Comparison of ENCODE assay signal across 1 cellular context in the genomic region with DNA sequence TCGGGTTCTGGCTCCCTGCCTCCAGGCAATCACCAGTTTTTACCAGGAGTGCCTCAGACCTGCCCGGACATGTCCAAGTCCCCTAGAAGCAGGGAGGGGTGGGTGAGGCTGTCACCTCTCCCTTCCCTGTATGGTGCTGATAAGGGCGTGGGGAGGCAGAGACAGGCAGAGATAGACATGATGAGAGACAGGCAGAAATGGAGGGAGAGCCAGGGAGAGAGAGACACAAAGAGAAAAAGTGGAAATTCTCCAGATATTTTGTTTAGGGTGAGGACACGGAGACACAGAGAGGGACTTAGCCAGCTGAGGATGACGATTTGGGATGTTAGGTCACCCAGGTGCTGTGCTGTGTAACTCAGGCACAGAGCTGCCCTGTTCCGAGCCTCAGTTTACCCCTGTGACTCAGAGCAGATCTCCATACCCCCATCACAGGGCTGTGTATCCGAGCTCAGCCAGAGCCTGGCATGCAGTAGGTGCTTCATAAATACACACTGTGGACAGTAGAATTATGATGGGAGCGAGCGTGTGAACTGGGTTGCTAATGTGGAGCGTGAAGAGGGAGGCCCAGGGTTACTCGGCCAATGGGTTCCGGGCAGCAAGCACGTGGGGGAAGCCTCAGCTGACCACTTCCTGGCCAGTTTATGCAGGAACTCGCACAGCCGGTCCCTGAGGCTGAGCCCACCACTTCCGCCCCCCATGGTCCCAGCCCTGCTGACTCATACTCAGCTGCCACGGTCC.
TF ChIP-seq lines count a peak whose summit lies in the region.

No MANE protein-coding gene starts in this region.

TF ChIP-seq in HEK293, 187 proteins besides CTCF, POLR2A, EP300 and RAD21 (continued from another document):
- TF ChIP-seq ZNF488 (tag by site-specific recombination; IDR thresholded peaks at IDR 0.05) = no peak
- TF ChIP-seq, protein P1, sequence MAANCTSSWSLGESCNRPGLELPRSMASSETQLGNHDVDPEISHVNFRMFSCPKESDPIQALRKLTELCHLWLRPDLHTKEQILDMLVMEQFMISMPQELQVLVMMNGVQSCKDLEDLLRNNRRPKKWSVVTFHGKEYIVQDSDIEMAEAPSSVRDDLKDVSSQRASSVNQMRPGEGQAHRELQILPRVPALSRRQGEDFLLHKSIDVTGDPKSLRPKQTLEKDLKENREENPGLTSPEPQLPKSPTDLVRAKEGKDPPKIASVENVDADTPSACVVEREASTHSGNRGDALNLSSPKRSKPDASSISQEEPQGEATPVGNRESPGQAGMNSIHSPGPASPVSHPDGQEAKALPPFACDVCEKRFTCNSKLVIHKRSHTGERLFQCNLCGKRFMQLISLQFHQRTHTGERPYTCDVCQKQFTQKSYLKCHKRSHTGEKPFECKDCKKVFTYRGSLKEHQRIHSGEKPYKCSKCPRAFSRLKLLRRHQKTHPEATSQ (tag by site-specific recombination; IDR thresholded peaks at IDR 0.05) = no peak
- no peak for TF ChIP-seq OVOL3 (tag by site-specific recombination; IDR thresholded peaks at IDR 0.05)
- peak; percentile 45; the same call in 1 of the 2 replicates for TF ChIP-seq ZNF768 (tag by site-specific recombination; IDR thresholded peaks at IDR 0.05)
- TF ChIP-seq GLI4 (tag by site-specific recombination; IDR thresholded peaks at IDR 0.05) = no peak
- no peak for TF ChIP-seq ZNF169 (tag by site-specific recombination; IDR thresholded peaks at IDR 0.05)
- TF ChIP-seq ZBTB17 (tag by site-specific recombination; IDR thresholded peaks at IDR 0.05) = peak; percentile 69
- no peak for TF ChIP-seq ZNF544 (tag by site-specific recombination; IDR thresholded peaks at IDR 0.05)
- TF ChIP-seq ZNF211 (tag by site-specific recombination; IDR thresholded peaks at IDR 0.05; ENCODE audit: low read depth) = no peak
- TF ChIP-seq, protein P2, sequence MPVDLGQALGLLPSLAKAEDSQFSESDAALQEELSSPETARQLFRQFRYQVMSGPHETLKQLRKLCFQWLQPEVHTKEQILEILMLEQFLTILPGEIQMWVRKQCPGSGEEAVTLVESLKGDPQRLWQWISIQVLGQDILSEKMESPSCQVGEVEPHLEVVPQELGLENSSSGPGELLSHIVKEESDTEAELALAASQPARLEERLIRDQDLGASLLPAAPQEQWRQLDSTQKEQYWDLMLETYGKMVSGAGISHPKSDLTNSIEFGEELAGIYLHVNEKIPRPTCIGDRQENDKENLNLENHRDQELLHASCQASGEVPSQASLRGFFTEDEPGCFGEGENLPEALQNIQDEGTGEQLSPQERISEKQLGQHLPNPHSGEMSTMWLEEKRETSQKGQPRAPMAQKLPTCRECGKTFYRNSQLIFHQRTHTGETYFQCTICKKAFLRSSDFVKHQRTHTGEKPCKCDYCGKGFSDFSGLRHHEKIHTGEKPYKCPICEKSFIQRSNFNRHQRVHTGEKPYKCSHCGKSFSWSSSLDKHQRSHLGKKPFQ (tag by site-specific recombination; IDR thresholded peaks at IDR 0.05) = peak; percentile 92
- TF ChIP-seq ZNF645 (tag by site-specific recombination; IDR thresholded peaks at IDR 0.05) = 0 out of 2 replicates have a peak, but pooled peaks have one; percentile 22
- TF ChIP-seq IKZF3 (tag by site-specific recombination; IDR thresholded peaks at IDR 0.05) = peak; percentile 90
- TF ChIP-seq ZNF571 (tag by site-specific recombination; IDR thresholded peaks at IDR 0.05) = no peak
- no peak for TF ChIP-seq ZNF600 (tag by site-specific recombination; IDR thresholded peaks at IDR 0.05)
- TF ChIP-seq, protein P3, sequence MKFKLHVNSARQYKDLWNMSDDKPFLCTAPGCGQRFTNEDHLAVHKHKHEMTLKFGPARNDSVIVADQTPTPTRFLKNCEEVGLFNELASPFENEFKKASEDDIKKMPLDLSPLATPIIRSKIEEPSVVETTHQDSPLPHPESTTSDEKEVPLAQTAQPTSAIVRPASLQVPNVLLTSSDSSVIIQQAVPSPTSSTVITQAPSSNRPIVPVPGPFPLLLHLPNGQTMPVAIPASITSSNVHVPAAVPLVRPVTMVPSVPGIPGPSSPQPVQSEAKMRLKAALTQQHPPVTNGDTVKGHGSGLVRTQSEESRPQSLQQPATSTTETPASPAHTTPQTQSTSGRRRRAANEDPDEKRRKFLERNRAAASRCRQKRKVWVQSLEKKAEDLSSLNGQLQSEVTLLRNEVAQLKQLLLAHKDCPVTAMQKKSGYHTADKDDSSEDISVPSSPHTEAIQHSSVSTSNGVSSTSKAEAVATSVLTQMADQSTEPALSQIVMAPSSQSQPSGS (tag by site-specific recombination; IDR thresholded peaks at IDR 0.05; ENCODE audit: low read depth) = no peak
- TF ChIP-seq ZNF391 (tag by site-specific recombination; IDR thresholded peaks at IDR 0.05; ENCODE audit: borderline replicate concordance, low read depth) = no peak
- TF ChIP-seq, protein P4, sequence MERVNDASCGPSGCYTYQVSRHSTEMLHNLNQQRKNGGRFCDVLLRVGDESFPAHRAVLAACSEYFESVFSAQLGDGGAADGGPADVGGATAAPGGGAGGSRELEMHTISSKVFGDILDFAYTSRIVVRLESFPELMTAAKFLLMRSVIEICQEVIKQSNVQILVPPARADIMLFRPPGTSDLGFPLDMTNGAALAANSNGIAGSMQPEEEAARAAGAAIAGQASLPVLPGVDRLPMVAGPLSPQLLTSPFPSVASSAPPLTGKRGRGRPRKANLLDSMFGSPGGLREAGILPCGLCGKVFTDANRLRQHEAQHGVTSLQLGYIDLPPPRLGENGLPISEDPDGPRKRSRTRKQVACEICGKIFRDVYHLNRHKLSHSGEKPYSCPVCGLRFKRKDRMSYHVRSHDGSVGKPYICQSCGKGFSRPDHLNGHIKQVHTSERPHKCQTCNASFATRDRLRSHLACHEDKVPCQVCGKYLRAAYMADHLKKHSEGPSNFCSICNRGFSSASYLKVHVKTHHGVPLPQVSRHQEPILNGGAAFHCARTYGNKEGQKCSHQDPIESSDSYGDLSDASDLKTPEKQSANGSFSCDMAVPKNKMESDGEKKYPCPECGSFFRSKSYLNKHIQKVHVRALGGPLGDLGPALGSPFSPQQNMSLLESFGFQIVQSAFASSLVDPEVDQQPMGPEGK (tag by site-specific recombination; IDR thresholded peaks at IDR 0.05) = peak; percentile 92
- no peak for TF ChIP-seq BCL11A (tag by site-specific recombination; IDR thresholded peaks at IDR 0.05; ENCODE audit: low read depth)
- peak; percentile 95 for TF ChIP-seq ZNF366 (tag by site-specific recombination; conservative IDR thresholded peaks at IDR 0.05)
